17 cellular contexts compared by ENCODE assay signal in the genomic region with DNA sequence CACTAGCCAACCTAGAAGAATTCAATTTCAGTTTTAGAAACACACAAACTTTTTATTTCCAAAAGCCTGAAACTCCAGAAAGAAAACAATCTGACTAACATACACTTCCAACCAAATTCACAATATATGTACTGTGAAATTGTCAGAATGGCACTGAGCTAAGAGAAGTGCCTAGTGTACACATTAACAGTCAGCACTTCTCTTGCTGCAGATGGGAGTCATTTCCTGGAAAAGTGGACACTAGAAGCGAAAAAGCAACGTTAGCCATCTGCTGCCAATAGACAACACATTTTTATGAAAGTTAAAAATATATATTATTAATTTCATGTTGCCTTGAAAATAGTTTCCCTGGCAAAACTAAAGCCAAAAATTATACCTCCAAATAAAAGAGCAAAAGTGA.
DNase-seq lines count a peak whose midpoint lies in the region; ATAC-seq lines count a peak whose summit lies in the region.
"Had no signal": no experiment of that assay in that cellular context is flagged by ENCODE, and none has a peak within 500 bp of the region (broad histone marks: within the 10 kb centered on the region; RNA-seq: fewer than 3 reads in every experiment).

No MANE protein-coding gene starts in this region.

- H3K27me3 Mint-ChIP-seq in stimulated activated naive B cell treated with anti-CD40 and anti-IgM and Interleukin-4, amounts not matched to agents 10 μg/mL and 1 μg/mL and 100 μg/mL, for 72 hours, result no peaks in the 10 kb centered on the region

- H3K36me3 ChIP-seq in endocrine pancreas (ENCODE audit: control insufficient read depth, insufficient read depth, low read length), result no peaks in the 10 kb centered on the region

- peaks cover 5 to 12% of the 10 kb centered on the region in 2 donors for H3K4me1 Mint-ChIP-seq in stimulated activated naive B cell treated with anti-CD40 and anti-IgM and Interleukin-4, amounts not matched to agents 10 μg/mL and 1 μg/mL and 100 μg/mL, for 72 hours
- H3K4me1 Mint-ChIP-seq: GM23338 had no signal

- DNase-seq in NCI-H2029 treated with DMSO at 0.1 percent for 48 hours (lab: John Stamatoyannopoulos, UW) (peak; percentile 34), NCI-H2029 (lab: John Stamatoyannopoulos, UW) (no peak), RPMI8226 (peak; percentile 65), iPS-NIHi11 (ENCODE audit: low spot score) (no peak), head of caudate nucleus (no peak)
- no peak for DNase-seq in stimulated activated naive B cell treated with anti-CD40 and anti-IgM and Interleukin-4, amounts not matched to agents 10 μg/mL and 1 μg/mL and 100 μg/mL, for 72 hours
- DNase-seq: CD8-positive, alpha-beta T cell; KBM-7; NCI-H1436 treated with DMSO at 0.1 percent for 48 hours; NCI-H2081 treated with DMSO at 0.1 percent for 48 hours; NCI-H526; NK-92 treated with Interleukin-12 subunit alpha and Interleukin-12 subunit beta, amount 100 ng/mL, for 24 hours; OCI-M1 had no signal

- no peaks in the 10 kb centered on the region for H3K9me3 ChIP-seq in endocrine pancreas (ENCODE audit: control insufficient read depth, low read length)
- H3K9me3 ChIP-seq: BLaER1 had no signal

- ATAC-seq in stimulated activated naive B cell treated with anti-CD40 and anti-IgM and Interleukin-4, amounts not matched to agents 10 μg/mL and 1 μg/mL and 100 μg/mL, for 72 hours (replicated peaks), result no peak
- ATAC-seq: CD8-positive, alpha-beta T cell; GM23338; HCT116 had no signal

- peak overlapping the region; percentile 64 for H3K4me3 ChIP-seq in endocrine pancreas (ENCODE audit: control insufficient read depth, insufficient read depth, low read length)
- H3K4me3 ChIP-seq: BLaER1, GM23338 had no signal

- H3K9ac ChIP-seq in endocrine pancreas (ENCODE audit: control insufficient read depth, insufficient read depth, low read length), result no peak overlapping the region
- H3K9ac ChIP-seq: BLaER1 had no signal

- intact Hi-C loops in head of caudate nucleus (cut with DNase I), result no loop called here

- peaks cover 18% of the 10 kb centered on the region for H3K4me1 ChIP-seq in endocrine pancreas (ENCODE audit: control insufficient read depth, insufficient read depth, low read length)
- H3K4me1 ChIP-seq: BLaER1 had no signal

- peaks cover 34 to 42% of the 10 kb centered on the region in 2 donors for H3K36me3 Mint-ChIP-seq in stimulated activated naive B cell treated with anti-CD40 and anti-IgM and Interleukin-4, amounts not matched to agents 10 μg/mL and 1 μg/mL and 100 μg/mL, for 72 hours

- H3K9me3 Mint-ChIP-seq in stimulated activated naive B cell treated with anti-CD40 and anti-IgM and Interleukin-4, amounts not matched to agents 10 μg/mL and 1 μg/mL and 100 μg/mL, for 72 hours, result no peaks in the 10 kb centered on the region
- H3K9me3 Mint-ChIP-seq: CD8-positive, alpha-beta T cell; GM23338 had no signal

- peak overlapping the region; percentile 56 for H3K27ac Mint-ChIP-seq in stimulated activated naive B cell treated with anti-CD40 and anti-IgM and Interleukin-4, amounts not matched to agents 10 μg/mL and 1 μg/mL and 100 μg/mL, for 72 hours
- H3K27ac Mint-ChIP-seq: CD8-positive, alpha-beta T cell; GM23338 had no signal

- H3K4me3 Mint-ChIP-seq in stimulated activated naive B cell treated with anti-CD40 and anti-IgM and Interleukin-4, amounts not matched to agents 10 μg/mL and 1 μg/mL and 100 μg/mL, for 72 hours, result no peak overlapping the region
- H3K4me3 Mint-ChIP-seq: CD8-positive, alpha-beta T cell; GM23338 had no signal

- H3K27me3 ChIP-seq in endocrine pancreas (ENCODE audit: control insufficient read depth, insufficient read depth, low read length), result no peaks in the 10 kb centered on the region
- H3K27me3 ChIP-seq: BLaER1 had no signal

Comparison
In these comparisons a context has a peak if more than half of its experiments do, and no peak if none do; other contexts are left out.
1. DNase-seq: peak in NCI-H2029 treated with DMSO at 0.1 percent for 48 hours (single experiment) and RPMI8226 (single experiment); none in NCI-H2029 (single experiment), stimulated activated naive B cell treated with anti-CD40 and anti-IgM and Interleukin-4, amounts not matched to agents 10 μg/mL and 1 μg/mL and 100 μg/mL, for 72 hours (single experiment), iPS-NIHi11 (single experiment) and head of caudate nucleus (0 of 42).